In genomic region chr2:221443631-221444030, GRCh38 we compare ENCODE assay signal across 21 cellular contexts.
DNase-seq lines count a peak whose midpoint lies in the region; ATAC-seq, FAIRE-seq and TF ChIP-seq lines count a peak whose summit lies in the region.
"Had no signal": no experiment of that assay in that cellular context is flagged by ENCODE, and none has a peak within 500 bp of the region (broad histone marks: within the 10 kb centered on the region; RNA-seq: fewer than 3 reads in every experiment).

No MANE protein-coding gene starts in this region.

- H3K36me3 Mint-ChIP-seq in chondrocyte (ENCODE audit: low read depth) = peaks cover 2% of the 10 kb centered on the region

- in situ Hi-C loops in GM23248 (cut with MboI) = no loop called here

- WGBS in GM23248 (ENCODE audit: low coverage in 1 of 2, low lambda C conversion rate in 2 of 2, missing lambda C conversion rate in 2 of 2), 2 experiments = 11 to 12% methylated on average over 1 of the region's 1 CpG

- no peaks in the 10 kb centered on the region for H3K9me3 Mint-ChIP-seq in chondrocyte (ENCODE audit: low read depth)
- H3K9me3 Mint-ChIP-seq: activated naive CD8-positive, alpha-beta T cell treated with anti-CD3 and anti-CD28 coated beads, Interleukin-2, amount 50 U/mL, for 24 hours; activated T-helper 2 cell treated with anti-CD3 and anti-CD28 coated beads, Interferon-gamma antibody, Interleukin-2, Interleukin-4, amounts not matched to agents 10 μg/mL and 5 μg/mL and 100 μg/mL, durations not matched to agents 14 hours and 24 hours and 36 hours had no signal

- no peaks in the 10 kb centered on the region for H3K27me3 Mint-ChIP-seq in chondrocyte (ENCODE audit: low read depth)
- H3K27me3 Mint-ChIP-seq: activated naive CD8-positive, alpha-beta T cell treated with anti-CD3 and anti-CD28 coated beads, Interleukin-2, amount 50 U/mL, for 24 hours had no signal

- no peaks in the 10 kb centered on the region for H4K20me1 ChIP-seq in GM23248 (ENCODE audit: insufficient read depth)

- peaks cover 33% of the 10 kb centered on the region for H3K4me1 Mint-ChIP-seq in chondrocyte (ENCODE audit: low read depth)
- H3K4me1 Mint-ChIP-seq: activated naive CD8-positive, alpha-beta T cell treated with anti-CD3 and anti-CD28 coated beads, Interleukin-2, amount 50 U/mL, for 24 hours had no signal

- H3K4me3 ChIP-seq in ACC112 (ENCODE audit: low read depth, low read length) = peak overlapping the region; percentile 4; the same call in 1 of the 2 replicates
- no peak overlapping the region for H3K4me3 ChIP-seq in GM23248
- H3K4me3 ChIP-seq: dorsolateral prefrontal cortex, esophagus muscularis mucosa had no signal

- H3K27ac ChIP-seq in ACC112 (ENCODE audit: low read depth, low read length) (peak overlapping the region; percentile 12; the same call in 1 of the 2 replicates), GM23248 (peak overlapping the region; percentile 42)
- H3K27ac ChIP-seq: esophagus muscularis mucosa, RWPE1 had no signal

- no peaks in the 10 kb centered on the region for H3K27me3 ChIP-seq in ACC112 (ENCODE audit: insufficient read depth, low read length)
- no peaks in the 10 kb centered on the region for H3K27me3 ChIP-seq in GM23248 (replicated peaks; ENCODE audit: insufficient read depth)
- H3K27me3 ChIP-seq: dorsolateral prefrontal cortex, esophagus muscularis mucosa had no signal

- FAIRE-seq in RCC 7860 (lab: Jason Lieb, UNC) = no peak
- FAIRE-seq: TTC549 had no signal

- H2AFZ ChIP-seq in ACC112 (ENCODE audit: low read length, unreplicated experiment) (no peak overlapping the region), GM23248 (no peak overlapping the region)

- peak overlapping the region; percentile 73 for H3K27ac Mint-ChIP-seq in chondrocyte (ENCODE audit: unreplicated experiment)
- H3K27ac Mint-ChIP-seq: activated T-helper 2 cell treated with anti-CD3 and anti-CD28 coated beads, Interferon-gamma antibody, Interleukin-2, Interleukin-4, amounts not matched to agents 10 μg/mL and 5 μg/mL and 100 μg/mL, durations not matched to agents 14 hours and 24 hours and 36 hours had no signal

- ATAC-seq in left colon = peak; percentile 14
- no peak for ATAC-seq in HG03159 (IDR thresholded peaks at IDR 0.05; ENCODE audit: unreplicated experiment)

- no peak overlapping the region for H3K4me3 Mint-ChIP-seq in chondrocyte (ENCODE audit: unreplicated experiment)
- H3K4me3 Mint-ChIP-seq: activated naive CD8-positive, alpha-beta T cell treated with anti-CD3 and anti-CD28 coated beads, Interleukin-2, amount 50 U/mL, for 24 hours had no signal

- H3F3A ChIP-seq in GM23248 (ENCODE audit: insufficient read depth) = peaks cover 25% of the 10 kb centered on the region

- H3K36me3 ChIP-seq in ACC112 (ENCODE audit: insufficient read depth, low read length) (no peaks in the 10 kb centered on the region), GM23248 (ENCODE audit: low read depth) (peaks cover 32% of the 10 kb centered on the region; the same call in 1 of the 2 replicates)

- H3K79me2 ChIP-seq in ACC112 (ENCODE audit: control insufficient read depth, insufficient read depth, low read length, unreplicated experiment) (no peaks in the 10 kb centered on the region), GM23248 (ENCODE audit: insufficient read depth) (no peaks in the 10 kb centered on the region)

- intact Hi-C loops in left colon (cut with DNase I, micrococcal nuclease) = no loop called here

- no peaks in the 10 kb centered on the region for H3K9me2 ChIP-seq in GM23248 (ENCODE audit: insufficient read depth)

- H3K9ac ChIP-seq in GM23248 = no peak overlapping the region

- H3K9me3 ChIP-seq in GM23248 (ENCODE audit: low read depth) = no peaks in the 10 kb centered on the region
- H3K9me3 ChIP-seq: esophagus muscularis mucosa had no signal

- TF ChIP-seq CTCF in chondrocyte (IDR thresholded peaks at IDR 0.05) = no peak

- peaks cover 10% of the 10 kb centered on the region for H3K4me1 ChIP-seq in ACC112 (ENCODE audit: control insufficient read depth, insufficient read depth, low read length, unreplicated experiment)
- H3K4me1 ChIP-seq in GM23248 (ENCODE audit: insufficient read depth) = peaks cover 18% of the 10 kb centered on the region

- peak; percentile 34 for DNase-seq in GM23248
- no peak for DNase-seq in chondrocyte (ENCODE audit: low spot score)
- DNase-seq in left colon = no peak
- DNase-seq in AML-193 (lab: John Stamatoyannopoulos, UW) = no peak
- DNase-seq in NCI-H1092 treated with DMSO at 0.1 percent for 48 hours (lab: John Stamatoyannopoulos, UW) = no peak
- DNase-seq in RCC 7860 (ENCODE audit: low spot score) = no peak
- DNase-seq: activated CD4-positive, alpha-beta T cell treated with anti-CD3 and anti-CD28 coated beads for 4 hours; activated naive CD8-positive, alpha-beta T cell treated with anti-CD3 and anti-CD28 coated beads, Interleukin-2, amount 50 U/mL, for 24 hours; COR-L47; dorsolateral prefrontal cortex; hippocampal formation; mesendoderm; NCI-H1048; NCI-H510A; SW 1271 had no signal

- H3K4me2 ChIP-seq in GM23248 (ENCODE audit: unreplicated experiment) = peak overlapping the region; percentile 26
